Comparison of ENCODE assay signal across 13 cellular contexts in the genomic region with DNA sequence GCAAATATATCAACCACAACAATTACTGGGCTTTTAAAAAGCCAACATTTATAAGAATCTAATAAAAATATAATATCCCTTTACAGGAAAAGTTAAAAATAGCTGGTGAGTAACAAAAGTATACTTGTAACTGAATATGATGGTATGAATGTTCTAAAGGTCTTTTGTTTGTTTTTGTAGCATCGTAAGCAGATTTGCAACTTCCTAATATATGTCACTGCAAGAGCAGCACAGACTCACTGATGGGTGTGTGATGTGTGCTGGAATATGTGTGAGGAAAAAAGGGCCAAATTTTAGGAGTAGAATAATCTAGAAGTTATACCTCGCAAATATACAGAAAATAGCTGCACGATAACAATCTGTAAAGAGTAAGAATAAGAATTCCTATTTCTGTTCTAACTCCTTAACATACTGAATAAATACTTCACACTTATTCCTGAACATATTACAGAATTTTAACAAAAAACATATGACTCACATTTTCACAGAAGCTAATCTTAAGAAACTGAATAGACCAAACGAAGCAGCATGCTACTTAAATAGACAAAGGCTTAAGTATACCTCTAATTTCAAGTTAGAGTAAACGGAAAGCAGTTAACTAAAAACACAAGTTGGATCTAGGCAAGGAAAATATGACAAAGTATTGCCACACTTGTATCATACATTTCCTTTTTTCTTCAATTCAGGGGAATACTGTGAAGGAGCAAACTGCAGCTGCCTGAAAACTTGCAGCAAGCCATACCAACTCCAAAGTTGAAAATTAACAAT. TPM values are rescaled to one million over a fixed set of nuclear protein-coding genes. Genes with fewer than 3 reads are reported as not detected.
DNase-seq lines count a peak whose midpoint lies in the region; TF ChIP-seq lines count a peak whose summit lies in the region.
"Had no signal": no experiment of that assay in that cellular context is flagged by ENCODE, and none has a peak within 500 bp of the region (broad histone marks: within the 10 kb centered on the region; RNA-seq: fewer than 3 reads in every experiment).

No MANE protein-coding gene starts in this region.

- peaks cover 41% of the 10 kb centered on the region for H3K4me1 ChIP-seq in GM23248 (ENCODE audit: insufficient read depth)
- H3K4me1 ChIP-seq in fibroblast of lung (ENCODE audit: control insufficient read depth, extremely low read depth, insufficient read depth, low read length) = peaks cover 7% of the 10 kb centered on the region

- no peaks in the 10 kb centered on the region for H3K9me3 ChIP-seq in GM23248 (ENCODE audit: low read depth)
- no peaks in the 10 kb centered on the region for H3K9me3 ChIP-seq in fibroblast of lung (ENCODE audit: control insufficient read depth, insufficient read depth, low read depth, low read length)

- TF ChIP-seq CTCF in fibroblast of lung (conservative IDR thresholded peaks at IDR 0.05 in 1 of 2, IDR thresholded peaks at IDR 0.05 in 1 of 2; ENCODE audit: low read depth in 1 of 2, low read length in 2 of 2) (no peak), neural crest cell (conservative IDR thresholded peaks at IDR 0.05) (no peak), nephron progenitor cell (IDR thresholded peaks at IDR 0.05) (no peak)

- H3K4me2 ChIP-seq in GM23248 (ENCODE audit: unreplicated experiment) (peak overlapping the region; percentile 77), fibroblast of lung (ENCODE audit: extremely low read depth, insufficient read depth, low read length) (peak overlapping the region; percentile 26)

- H3K36me3 ChIP-seq in GM23248 (ENCODE audit: low read depth) (no peaks in the 10 kb centered on the region), fibroblast of lung (ENCODE audit: control insufficient read depth, insufficient read depth, low read length) (peaks cover 2% of the 10 kb centered on the region)

- H4K20me1 ChIP-seq in GM23248 (ENCODE audit: insufficient read depth) (no peaks in the 10 kb centered on the region), fibroblast of lung (ENCODE audit: control insufficient read depth, extremely low read depth, insufficient read depth, low read length) (no peaks in the 10 kb centered on the region)

- H3K27ac ChIP-seq in GM23248 (peak overlapping the region; percentile 69), fibroblast of lung (ENCODE audit: insufficient read depth, low read length) (peak overlapping the region; percentile 72)
- H3K27ac ChIP-seq: cardiac muscle cell had no signal

- H3K4me3 ChIP-seq in GM23248 (peak overlapping the region; percentile 53), fibroblast of lung (replicated peaks in 1 of 4; ENCODE audit: control extremely low read depth in 1 of 4, insufficient read depth in 1 of 4, low read depth in 3 of 4, low read length in 4 of 4) (peak overlapping the region in 3 of 4 experiments; percentile 4 to 23 (median 6))
- H3K4me3 ChIP-seq: cardiac muscle cell had no signal

- H3F3A ChIP-seq in GM23248 (ENCODE audit: insufficient read depth) = peaks cover 20% of the 10 kb centered on the region

- DNase-seq in GM23248 (peak; percentile 66), amniotic epithelial cell (ENCODE audit: low read depth) (peak; percentile 31), fibroblast of lung (ENCODE audit: low read depth in 2 of 2) (peak; percentile 65 to 88), neural crest cell (ENCODE audit: low read depth, low spot score) (no peak), NCI-H1436 treated with DMSO at 0.1 percent for 48 hours (lab: John Stamatoyannopoulos, UW) (no peak), nephron progenitor cell (no peak), GM19238 (ENCODE audit: insufficient read length, low spot score) (no peak)
- no peak for DNase-seq in activated CD8-positive, alpha-beta memory T cell treated with anti-CD3 and anti-CD28 coated beads, Interleukin-2, amount 50 U/mL, for 4 hours
- DNase-seq: CD8-positive, alpha-beta T cell; NCI-H1694 treated with DMSO at 0.1 percent for 48 hours; stimulated activated naive CD4-positive, alpha-beta T cell treated with Interleukin-2 at 50 U/mL for 16 hours had no signal

- in situ Hi-C loops in GM23248 (cut with MboI) = no loop called here

- no peaks in the 10 kb centered on the region for H3K9me2 ChIP-seq in GM23248 (ENCODE audit: insufficient read depth)

- no peak overlapping the region for H3K27ac Mint-ChIP-seq in neural crest cell (ENCODE audit: unreplicated experiment)
- no peak overlapping the region for H3K27ac Mint-ChIP-seq in nephron progenitor cell
- H3K27ac Mint-ChIP-seq: CD8-positive, alpha-beta T cell; natural killer cell treated with Interleukin-12 subunit alpha and Interleukin-12 subunit beta and Interleukin-15 and Interleukin-18, amount 100 ng/mL, for 72 hours had no signal

- H3K27me3 ChIP-seq in GM23248 (replicated peaks; ENCODE audit: insufficient read depth) (no peaks in the 10 kb centered on the region), fibroblast of lung (ENCODE audit: control insufficient read depth, insufficient read depth, low read length) (no peaks in the 10 kb centered on the region)
- H3K27me3 ChIP-seq: cardiac muscle cell had no signal

- peaks cover 11% of the 10 kb centered on the region for H3K36me3 Mint-ChIP-seq in neural crest cell (ENCODE audit: low read depth)
- peaks cover 33% of the 10 kb centered on the region for H3K36me3 Mint-ChIP-seq in nephron progenitor cell (ENCODE audit: low read depth)
- H3K36me3 Mint-ChIP-seq: CD8-positive, alpha-beta T cell; natural killer cell treated with Interleukin-12 subunit alpha and Interleukin-12 subunit beta and Interleukin-15 and Interleukin-18, amount 100 ng/mL, for 72 hours had no signal

- H3K9ac ChIP-seq in GM23248 (peak overlapping the region; percentile 58), fibroblast of lung (ENCODE audit: insufficient read depth, low read length) (no peak overlapping the region)

- 0 out of 2 replicates have a peak, but pooled peaks cover 3% of the 10 kb centered on the region for H3K79me2 ChIP-seq in GM23248 (ENCODE audit: insufficient read depth)
- peaks cover 3% of the 10 kb centered on the region for H3K79me2 ChIP-seq in fibroblast of lung (ENCODE audit: control insufficient read depth, insufficient read depth, low read length)

- H3K27me3 Mint-ChIP-seq in neural crest cell (ENCODE audit: low read depth) (no peaks in the 10 kb centered on the region), nephron progenitor cell (ENCODE audit: low read depth, poor library complexity) (no peaks in the 10 kb centered on the region)

- H3K4me1 Mint-ChIP-seq in neural crest cell (peaks cover 58% of the 10 kb centered on the region), nephron progenitor cell (peaks cover 30% of the 10 kb centered on the region)

- H3K9me3 Mint-ChIP-seq in neural crest cell = no peaks in the 10 kb centered on the region
- no peaks in the 10 kb centered on the region for H3K9me3 Mint-ChIP-seq in nephron progenitor cell
- H3K9me3 Mint-ChIP-seq: CD8-positive, alpha-beta T cell; natural killer cell treated with Interleukin-12 subunit alpha and Interleukin-12 subunit beta and Interleukin-15 and Interleukin-18, amount 100 ng/mL, for 72 hours had no signal

- 3 to 4% methylated on average over 5 of the region's 5 CpGs for WGBS in GM23248 (ENCODE audit: low coverage in 1 of 2, low lambda C conversion rate in 2 of 2, missing lambda C conversion rate in 2 of 2), 2 experiments

- H3K4me3 Mint-ChIP-seq in neural crest cell (peak overlapping the region; percentile 1), nephron progenitor cell (no peak overlapping the region)
- H3K4me3 Mint-ChIP-seq: CD8-positive, alpha-beta T cell; natural killer cell treated with Interleukin-12 subunit alpha and Interleukin-12 subunit beta and Interleukin-15 and Interleukin-18, amount 100 ng/mL, for 72 hours had no signal

- peak overlapping the region; percentile 43 for H2AFZ ChIP-seq in GM23248
- no peak overlapping the region for H2AFZ ChIP-seq in fibroblast of lung (ENCODE audit: low read length)

RNA-seq across cellular contexts. Expression of gene ETV1, which starts 9.6 kb away (rescaled TPM):
- total RNA-seq in GM23248 (2014; rRNA removed; shearing (Covaris generic)) = 13.7 and 14.5 TPM in 2 replicates
- polyA plus RNA-seq in GM23248 (2016; fragmentation: Nextera tagmentation; extraction: Ambion mirVana) (16.2 and 17.1 TPM in 2 replicates), fibroblast of lung (13.3 and 75.5 TPM in 2 replicates)
- total RNA-seq in fibroblast of lung (12.8 and 26.4 TPM in 2 replicates), neural crest cell (89.4 and 104 TPM in 2 replicates)
- polyA plus RNA-seq in fibroblast of lung (2012) = 7.7 and 34.4 TPM in 2 replicates
- 2.6 and 81.5 TPM in 2 replicates for polyA minus RNA-seq in fibroblast of lung (ENCODE audit: low replicate concordance)
- total RNA-seq: CD8-positive, alpha-beta T cell had no signal

Comparison
In these comparisons a context has a peak if more than half of its experiments do, and no peak if none do; other contexts are left out.
1. DNase-seq: peak in GM23248 (single experiment), amniotic epithelial cell (single experiment) and fibroblast of lung (2 of 2); none in neural crest cell (single experiment), NCI-H1436 treated with DMSO at 0.1 percent for 48 hours (single experiment), nephron progenitor cell (single experiment), activated CD8-positive, alpha-beta memory T cell treated with anti-CD3 and anti-CD28 coated beads, Interleukin-2, amount 50 U/mL, for 4 hours (single experiment) and GM19238 (single experiment).